In genomic region chr10:22321831-22322662, GRCh38 we compare ENCODE assay signal across 8 cellular contexts. TPM values are rescaled to one million over a fixed set of nuclear protein-coding genes. Genes with fewer than 3 reads are reported as not detected.
DNase-seq lines count a peak whose midpoint lies in the region; ATAC-seq and TF ChIP-seq lines count a peak whose summit lies in the region.

No MANE protein-coding gene starts in this region.

- no peak for TF ChIP-seq CTCF in tibial artery (IDR thresholded peaks at IDR 0.05)

- intact Hi-C loops in tibial artery (cut with DNase I; ENCODE audit: low total_unique reads) = no loop called here

- peak overlapping the region; percentile 62 for H3K27ac Mint-ChIP-seq in T-helper 1 cell treated with Interleukin-12 subunit alpha and Interleukin-12 subunit beta and Interleukin-4 antibody, amounts not matched to agents 30 μg/mL and 1 μg/mL, for 36 hours

- DNase-seq in NCI-H82 (lab: John Stamatoyannopoulos, UW) (peak; percentile 23), NCI-H82 treated with DMSO at 0.1 percent for 48 hours (lab: John Stamatoyannopoulos, UW; ENCODE audit: unreplicated experiment) (no peak), tibial artery (peak in 1 of 2 donors; percentile 69), NCI-H2081 treated with DMSO at 0.1 percent for 48 hours (lab: John Stamatoyannopoulos, UW) (no peak)

- WGBS in ectodermal cell, 2 experiments = 0 to 1% methylated on average over 82 of the region's 82 CpGs

- peaks cover 30% of the 10 kb centered on the region for H3K4me1 ChIP-seq in ectodermal cell (ENCODE audit: control insufficient read depth, insufficient read depth, low read length)
- H3K4me1 ChIP-seq in mononuclear cell (ENCODE audit: insufficient read depth, low read length) = peaks cover 42% of the 10 kb centered on the region
- peaks cover 0 to 65% (median 32%) of the 10 kb centered on the region in 4 donors for H3K4me1 ChIP-seq in tibial artery

- peaks cover 38% of the 10 kb centered on the region for H3K27me3 Mint-ChIP-seq in T-helper 1 cell treated with Interleukin-12 subunit alpha and Interleukin-12 subunit beta and Interleukin-4 antibody, amounts not matched to agents 30 μg/mL and 1 μg/mL, for 36 hours (ENCODE audit: low read depth)

- no peaks in the 10 kb centered on the region for H3K9me3 Mint-ChIP-seq in T-helper 1 cell treated with Interleukin-12 subunit alpha and Interleukin-12 subunit beta and Interleukin-4 antibody, amounts not matched to agents 30 μg/mL and 1 μg/mL, for 36 hours

- no peak for ATAC-seq in GM21619 (IDR thresholded peaks at IDR 0.05; ENCODE audit: unreplicated experiment)

- H3K4me1 Mint-ChIP-seq in T-helper 1 cell treated with Interleukin-12 subunit alpha and Interleukin-12 subunit beta and Interleukin-4 antibody, amounts not matched to agents 30 μg/mL and 1 μg/mL, for 36 hours (ENCODE audit: low read depth) = peaks cover 54% of the 10 kb centered on the region

- peak overlapping the region; percentile 72 for H3K4me3 ChIP-seq in ectodermal cell (ENCODE audit: insufficient read depth, low read depth, low read length)
- H3K4me3 ChIP-seq in mononuclear cell (ENCODE audit: low read length) = peak overlapping the region; percentile 42
- peak overlapping the region; percentile 94 to 97 for H3K4me3 ChIP-seq in tibial artery

- H3K9me3 ChIP-seq in ectodermal cell (ENCODE audit: control insufficient read depth, low read length) = no peaks in the 10 kb centered on the region
- no peaks in the 10 kb centered on the region for H3K9me3 ChIP-seq in mononuclear cell (ENCODE audit: low read depth, low read length)
- no peaks in the 10 kb centered on the region for H3K9me3 ChIP-seq in tibial artery

- peak overlapping the region; percentile 71 for H3K4me3 Mint-ChIP-seq in T-helper 1 cell treated with Interleukin-12 subunit alpha and Interleukin-12 subunit beta and Interleukin-4 antibody, amounts not matched to agents 30 μg/mL and 1 μg/mL, for 36 hours

- no peaks in the 10 kb centered on the region for H3K36me3 ChIP-seq in ectodermal cell (ENCODE audit: control insufficient read depth, insufficient read depth, low read length)
- H3K36me3 ChIP-seq in tibial artery = peaks cover 0 to 2% (median 0%) of the 10 kb centered on the region in 3 donors

- H3K36me3 Mint-ChIP-seq in T-helper 1 cell treated with Interleukin-12 subunit alpha and Interleukin-12 subunit beta and Interleukin-4 antibody, amounts not matched to agents 30 μg/mL and 1 μg/mL, for 36 hours (ENCODE audit: low read depth) = peaks cover 30% of the 10 kb centered on the region

- H3K27me3 ChIP-seq in ectodermal cell (ENCODE audit: control insufficient read depth, insufficient read depth, low read length, poor library complexity, severe bottlenecking) (peaks cover 82% of the 10 kb centered on the region), mononuclear cell (ENCODE audit: insufficient read depth, low read length) (peaks cover 41% of the 10 kb centered on the region), tibial artery (peaks cover 0 to 4% of the 10 kb centered on the region in 2 donors)

- H3K27ac ChIP-seq in ectodermal cell (ENCODE audit: insufficient read depth, low read depth, low read length, poor library complexity, severe bottlenecking) (no peak overlapping the region), tibial artery (peak overlapping the region; percentile 65 to 96)

RNA-seq across cellular contexts. Expression of gene BMI1, which starts 1.1 kb away (rescaled TPM):
- 35.4 TPM for polyA plus RNA-seq in ectodermal cell (2013, experiment 1 of 4)
- polyA plus RNA-seq in ectodermal cell (2013, experiment 2 of 4) = 35.2 TPM
- polyA plus RNA-seq in ectodermal cell (2013, experiment 3 of 4) = 34.1 TPM
- polyA plus RNA-seq in ectodermal cell (2013, experiment 4 of 4) = 40.3 TPM
- 67.4 TPM for total RNA-seq in mononuclear cell

RNA-seq across cellular contexts. Expression of gene COMMD3, which starts 5.9 kb away (rescaled TPM):
- 20.5 TPM for polyA plus RNA-seq in ectodermal cell (2013, experiment 1 of 4)
- polyA plus RNA-seq in ectodermal cell (2013, experiment 2 of 4) = 22.0 TPM
- polyA plus RNA-seq in ectodermal cell (2013, experiment 3 of 4) = 19.9 TPM
- polyA plus RNA-seq in ectodermal cell (2013, experiment 4 of 4) = 23.6 TPM
- total RNA-seq in mononuclear cell = 21.5 TPM

RNA-seq across cellular contexts. Expression of gene SPAG6, which starts 23.2 kb away (rescaled TPM):
- 2.5 TPM for polyA plus RNA-seq in ectodermal cell (2013, experiment 1 of 4)
- polyA plus RNA-seq in ectodermal cell (2013, experiment 2 of 4) = 3.5 TPM
- 2.4 TPM for polyA plus RNA-seq in ectodermal cell (2013, experiment 3 of 4)
- polyA plus RNA-seq in ectodermal cell (2013, experiment 4 of 4) = 3.4 TPM
- not detected for total RNA-seq in mononuclear cell

Comparison
In these comparisons a context has a peak if more than half of its experiments do, and no peak if none do; other contexts are left out.
1. H3K4me3 ChIP-seq: peak in every context shown above with its lines; median percentile 96 in tibial artery; 72 in ectodermal cell; 42 in mononuclear cell.